ENCODE assay signal across 8 cellular contexts in genomic region chr20:53592501-53593465, GRCh38. TPM values are rescaled to one million over a fixed set of nuclear protein-coding genes. Genes with fewer than 3 reads are reported as not detected.
DNase-seq lines count a peak whose midpoint lies in the region; ATAC-seq, FAIRE-seq and TF ChIP-seq lines count a peak whose summit lies in the region.
"Not testable (repeated sequence)": the region's sequence is repeated elsewhere in the genome, so short reads cannot be mapped to it uniquely, and the experiment has no call there.

No MANE protein-coding gene starts in this region.

- H3K4me1 Mint-ChIP-seq in activated CD4-positive, alpha-beta T cell treated with anti-CD3 and anti-CD28 coated beads, Interleukin-2, amount 10 ng/mL, durations not matched to agents 7 days and 5 days = peaks cover 40% of the 10 kb centered on the region

- H3K9me3 Mint-ChIP-seq in activated CD4-positive, alpha-beta T cell treated with anti-CD3 and anti-CD28 coated beads, Interleukin-2, amount 10 ng/mL, durations not matched to agents 7 days and 5 days = not testable (repeated sequence)

- peak overlapping the region; percentile 95 to 97 for H3K27ac ChIP-seq in ovary
- peak overlapping the region; percentile 98 to 99 (median 98) for H3K27ac ChIP-seq in upper lobe of left lung

- peak; percentile 26 for ATAC-seq in HG02678 (IDR thresholded peaks at IDR 0.05; ENCODE audit: unreplicated experiment)
- peak; percentile 27 to 68 for ATAC-seq in upper lobe of left lung (ENCODE audit: low FRiP score in 2 of 2)

- FAIRE-seq in bronchial epithelial cell (lab: Jason Lieb, UNC) = not testable (repeated sequence)

- H3K36me3 Mint-ChIP-seq in activated CD4-positive, alpha-beta T cell treated with anti-CD3 and anti-CD28 coated beads, Interleukin-2, amount 10 ng/mL, durations not matched to agents 7 days and 5 days (ENCODE audit: low read depth) = peaks cover 46% of the 10 kb centered on the region

- H3K9me3 ChIP-seq in ovary, upper lobe of left lung: not testable (repeated sequence)

- POLR2A ChIA-PET in activated CD4-positive, alpha-beta T cell treated with anti-CD3 and anti-CD28 coated beads, Interleukin-2, amount 10 ng/mL, durations not matched to agents 7 days and 5 days (lab: Charles Lee) = not testable (repeated sequence)

- DNase-seq in NCI-H2227 (lab: John Stamatoyannopoulos, UW; ENCODE audit: unreplicated experiment) (peak; percentile 56), hepatic stellate cell (ENCODE audit: low spot score) (peak; percentile 43), ovary (peak; percentile 76 to 85 (median 83)), upper lobe of left lung (peak; percentile 36 to 94)
- DNase-seq in activated CD4-positive, alpha-beta T cell treated with anti-CD3 and anti-CD28 coated beads, Interleukin-2, amount 10 ng/mL, durations not matched to agents 7 days and 5 days = peak; percentile 68
- not testable (repeated sequence) for DNase-seq in bronchial epithelial cell (ENCODE audit: low read depth)

- H3K4me1 ChIP-seq in ovary (ENCODE audit: insufficient read depth) = not testable (repeated sequence)
- H3K4me1 ChIP-seq in upper lobe of left lung = peaks cover 8 to 26% (median 10%) of the 10 kb centered on the region in 4 donors

- H3K27me3 ChIP-seq in bronchial epithelial cell (ENCODE audit: control insufficient read depth, insufficient read depth, low read length); ovary; upper lobe of left lung: not testable (repeated sequence)

- H3K36me3 ChIP-seq in bronchial epithelial cell (ENCODE audit: control insufficient read depth, insufficient read depth, low read length); ovary; upper lobe of left lung: not testable (repeated sequence)

- CTCF ChIA-PET in activated CD4-positive, alpha-beta T cell treated with anti-CD3 and anti-CD28 coated beads, Interleukin-2, amount 10 ng/mL, durations not matched to agents 7 days and 5 days (lab: Charles Lee) = interaction anchor here (0.6 to 1.6 kb wide), 3 partner anchors 11 to 318 kb away, joined by 3 to 4 read pairs (median 3); no protein-coding TSS in a partner anchor

- peak overlapping the region; percentile 96 for H3K27ac Mint-ChIP-seq in activated CD4-positive, alpha-beta T cell treated with anti-CD3 and anti-CD28 coated beads, Interleukin-2, amount 10 ng/mL, durations not matched to agents 7 days and 5 days

- TF ChIP-seq POLR2A in GM10847 (IDR thresholded peaks at IDR 0.05; ENCODE audit: extremely low read depth, insufficient read length) (peak; percentile 21), ovary (IDR thresholded peaks at IDR 0.05) (peak; percentile 58), upper lobe of left lung (IDR thresholded peaks at IDR 0.05) (peak in 2 of 4 donors; percentile 41 to 42)

- H3K4me3 ChIP-seq in bronchial epithelial cell (ENCODE audit: low read depth, low read length) (peak overlapping the region; percentile 74), ovary (peak overlapping the region; percentile 85), upper lobe of left lung (peak overlapping the region; percentile 62 to 82 (median 72))

- WGBS in ovary, 3 donors = 0 to 2% (median 0%) methylated on average over 68 to 73 of the region's 73 CpGs
- 1% methylated on average over 31 to 41 of the region's 73 CpGs for WGBS in upper lobe of left lung, 2 donors

- intact Hi-C loops in ovary (cut with DNase I) = loop anchor here in 1 of 4 donors (2.0 kb wide), 1 partner anchor 30 kb away; no protein-coding TSS in a partner anchor

- not testable (repeated sequence) for TF ChIP-seq EP300 in ovary (IDR thresholded peaks at IDR 0.05); upper lobe of left lung (IDR thresholded peaks at IDR 0.05)

- TF ChIP-seq CTCF in bronchial epithelial cell (IDR thresholded peaks at IDR 0.05; ENCODE audit: insufficient read depth, low read length, severe bottlenecking); ovary (IDR thresholded peaks at IDR 0.05); upper lobe of left lung (IDR thresholded peaks at IDR 0.05): not testable (repeated sequence)

- not testable (repeated sequence) for H3K27me3 Mint-ChIP-seq in activated CD4-positive, alpha-beta T cell treated with anti-CD3 and anti-CD28 coated beads, Interleukin-2, amount 10 ng/mL, durations not matched to agents 7 days and 5 days

- H3K4me3 Mint-ChIP-seq in activated CD4-positive, alpha-beta T cell treated with anti-CD3 and anti-CD28 coated beads, Interleukin-2, amount 10 ng/mL, durations not matched to agents 7 days and 5 days = peak overlapping the region; percentile 99

RNA-seq across cellular contexts. Expression of gene ZNF217, which starts 0.9 kb away (rescaled TPM):
- 10 to 100 TPM; 97.5 to 99.7 TPM for total RNA-seq in activated CD4-positive, alpha-beta T cell treated with anti-CD3 and anti-CD28 coated beads, Interleukin-2, amount 10 ng/mL, durations not matched to agents 7 days and 5 days
- total RNA-seq in bronchial epithelial cell (24.7 and 31.6 TPM in 2 replicates), ovary (10 to 100 TPM; 13.5 to 69.7 (median 21.2) TPM), upper lobe of left lung (10 to 100 TPM; 18.7 to 38.4 (median 33.9) TPM)
- 10 to 100 TPM; 13.1 to 20.8 TPM for polyA plus RNA-seq in ovary
